Comparison of ENCODE assay signal across 8 cellular contexts in genomic region chr1:42035830-42036604, GRCh38.
A peak's percentile ranks its signal among the peaks of the same experiment; 100 is the strongest.
DNase-seq lines count a peak whose midpoint lies in the region; ATAC-seq, FAIRE-seq and TF ChIP-seq lines count a peak whose summit lies in the region.

No MANE protein-coding gene starts in this region.

- in situ Hi-C loops in transverse colon (cut with MboI; ENCODE audit: low pct_ligation_motif_present in 1 of 4, low pct_unique_long_range_greater_than_20kb in 1 of 4, low sequenced_read_pairs in 3 of 4), result no loop called here

- H4K8ac ChIP-seq in trophoblast cell (ENCODE audit: low read depth, low read length), result peak overlapping the region; percentile 88

- no peaks in the 10 kb centered on the region for H3K9me2 ChIP-seq in SU-DHL-6 (replicated peaks; ENCODE audit: insufficient read depth, low read length)

- H2BK5ac ChIP-seq in trophoblast cell (ENCODE audit: low read depth, low read length, poor library complexity), result no peak overlapping the region

- peak; percentile 95 for ATAC-seq in HG02763 (IDR thresholded peaks at IDR 0.05; ENCODE audit: unreplicated experiment)
- peak; percentile 88 for ATAC-seq in activated naive CD8-positive, alpha-beta T cell treated with anti-CD3 and anti-CD28 coated beads, Interleukin-2, amount 50 U/mL, for 24 hours
- ATAC-seq in heart left ventricle, result peak; percentile 97 to 99 (median 98)

- H3K23ac ChIP-seq in trophoblast cell (ENCODE audit: low read length), result no peak overlapping the region

- peak; percentile 22; the same call in 1 of the 2 replicates for TF ChIP-seq POLR2A in GM12892 (IDR thresholded peaks at IDR 0.05; ENCODE audit: low read depth, low read length)
- peak in 1 of 2 donors; percentile 37 for TF ChIP-seq POLR2A in heart left ventricle (IDR thresholded peaks at IDR 0.05)
- peak; percentile 30 for TF ChIP-seq POLR2A in transverse colon (IDR thresholded peaks at IDR 0.05)

- H3K4me2 ChIP-seq in SU-DHL-6 (ENCODE audit: low read depth, low read length, poor library complexity, severe bottlenecking), result peak overlapping the region; percentile 69
- H3K4me2 ChIP-seq in trophoblast cell (ENCODE audit: low read length), result peak overlapping the region; percentile 98

- peak overlapping the region; percentile 80 for H3K4me3 ChIP-seq in SU-DHL-6 (ENCODE audit: insufficient read depth, low read length, poor library complexity, severe bottlenecking)
- peak overlapping the region; percentile 11 to 100 (median 90) for H3K4me3 ChIP-seq in heart left ventricle
- H3K4me3 ChIP-seq in trophoblast cell (ENCODE audit: low read depth, low read length), result peak overlapping the region; percentile 80
- peak overlapping the region; percentile 38 to 92 (median 78) for H3K4me3 ChIP-seq in transverse colon

- FAIRE-seq in GM12892 (lab: Jason Lieb, UNC), result peak; percentile 93

- H3K4me3 Mint-ChIP-seq in activated naive CD8-positive, alpha-beta T cell treated with anti-CD3 and anti-CD28 coated beads, Interleukin-2, amount 50 U/mL, for 24 hours, result peak overlapping the region; percentile 81

- H4K12ac ChIP-seq in trophoblast cell (ENCODE audit: low read depth, low read length), result no peak overlapping the region

- H2AK5ac ChIP-seq in trophoblast cell (ENCODE audit: low read length), result no peak overlapping the region

- H3K9me3 ChIP-seq in SU-DHL-6 (ENCODE audit: insufficient read depth, low read length), result no peaks in the 10 kb centered on the region
- H3K9me3 ChIP-seq in heart left ventricle, result no peaks in the 10 kb centered on the region
- peaks cover 3% of the 10 kb centered on the region for H3K9me3 ChIP-seq in trophoblast cell (ENCODE audit: insufficient read depth, low read depth, low read length)
- H3K9me3 ChIP-seq in transverse colon, result no peaks in the 10 kb centered on the region

- H3K27ac ChIP-seq in SU-DHL-6 (ENCODE audit: low read depth, low read length) (no peak overlapping the region; the same call in 1 of the 2 replicates), heart left ventricle (peak overlapping the region; percentile 50 to 88 (median 78)), trophoblast cell (ENCODE audit: low read depth, low read length) (no peak overlapping the region), transverse colon (peak overlapping the region; percentile 77 to 88 (median 79))

- peak overlapping the region; percentile 64 for H3K9ac ChIP-seq in SU-DHL-6 (ENCODE audit: low read length)
- H3K9ac ChIP-seq in trophoblast cell (ENCODE audit: low read length), result peak overlapping the region; percentile 60

- no peaks in the 10 kb centered on the region for H4K20me1 ChIP-seq in SU-DHL-6 (ENCODE audit: low read depth, low read length)

- no peak overlapping the region for H3K18ac ChIP-seq in trophoblast cell (ENCODE audit: low read length)

- H3K4ac ChIP-seq in trophoblast cell (ENCODE audit: low read depth, low read length), result no peak overlapping the region

- H3K79me1 ChIP-seq in trophoblast cell (ENCODE audit: low read length), result peaks cover 2% of the 10 kb centered on the region

- H3K36me3 Mint-ChIP-seq in activated naive CD8-positive, alpha-beta T cell treated with anti-CD3 and anti-CD28 coated beads, Interleukin-2, amount 50 U/mL, for 24 hours (ENCODE audit: low read depth), result no peaks in the 10 kb centered on the region

- H3K27ac Mint-ChIP-seq in activated naive CD8-positive, alpha-beta T cell treated with anti-CD3 and anti-CD28 coated beads, Interleukin-2, amount 50 U/mL, for 24 hours, result no peak overlapping the region

- peaks cover 0 to 20% (median 9%) of the 10 kb centered on the region in 12 donors for H3K4me1 ChIP-seq in heart left ventricle
- H3K4me1 ChIP-seq in trophoblast cell (ENCODE audit: control insufficient read depth in 1 of 2, insufficient read depth in 2 of 2, low read length in 2 of 2), result peaks cover 3 to 8% of the 10 kb centered on the region in 2 experiments
- H3K4me1 ChIP-seq in transverse colon, result peaks cover 7 to 14% (median 11%) of the 10 kb centered on the region in 4 donors

- no peak overlapping the region for H4K91ac ChIP-seq in trophoblast cell (ENCODE audit: low read depth, low read length)

- TF ChIP-seq CTCF in SU-DHL-6 (IDR thresholded peaks at IDR 0.05; ENCODE audit: insufficient read depth, low read length, poor library complexity, severe bottlenecking) (no peak), heart left ventricle (IDR thresholded peaks at IDR 0.05) (peak in 1 of 12 donors; percentile 1), transverse colon (IDR thresholded peaks at IDR 0.05) (no peak)

- no peaks in the 10 kb centered on the region for H3K36me3 ChIP-seq in SU-DHL-6 (ENCODE audit: low read length)
- no peaks in the 10 kb centered on the region for H3K36me3 ChIP-seq in heart left ventricle
- H3K36me3 ChIP-seq in trophoblast cell (ENCODE audit: control insufficient read depth in 1 of 2, insufficient read depth in 2 of 2, low read length in 2 of 2), result no peaks in the 10 kb centered on the region
- H3K36me3 ChIP-seq in transverse colon, result no peaks in the 10 kb centered on the region

- H3F3A ChIP-seq in SU-DHL-6 (ENCODE audit: insufficient read depth), result no peaks in the 10 kb centered on the region

- no peak overlapping the region for H2BK120ac ChIP-seq in trophoblast cell (ENCODE audit: insufficient read depth, low read length, poor library complexity)

- TF ChIP-seq EP300 in transverse colon (IDR thresholded peaks at IDR 0.05; ENCODE audit: low read depth), result no peak

- no peak overlapping the region for H3K14ac ChIP-seq in trophoblast cell (ENCODE audit: low read length)

- H3K79me2 ChIP-seq in SU-DHL-6 (ENCODE audit: insufficient read depth, low read length) (no peaks in the 10 kb centered on the region), trophoblast cell (ENCODE audit: control insufficient read depth, insufficient read depth, low read length, poor library complexity) (peaks cover 2% of the 10 kb centered on the region)

- no peaks in the 10 kb centered on the region for H3K27me3 Mint-ChIP-seq in activated naive CD8-positive, alpha-beta T cell treated with anti-CD3 and anti-CD28 coated beads, Interleukin-2, amount 50 U/mL, for 24 hours

- H3K27me3 ChIP-seq in SU-DHL-6 (ENCODE audit: low read length) (no peaks in the 10 kb centered on the region), heart left ventricle (no peaks in the 10 kb centered on the region), trophoblast cell (ENCODE audit: insufficient read depth, low read length) (no peaks in the 10 kb centered on the region), transverse colon (no peaks in the 10 kb centered on the region)

- no peak overlapping the region for H2BK12ac ChIP-seq in trophoblast cell (ENCODE audit: low read length)

- H2AFZ ChIP-seq in SU-DHL-6 (ENCODE audit: low read depth, low read length, severe bottlenecking), result peak overlapping the region; percentile 75
- H2AFZ ChIP-seq in trophoblast cell (ENCODE audit: insufficient read depth, low read length, poor library complexity), result peak overlapping the region; percentile 89

- WGBS in heart left ventricle, 4 donors, result 1 to 8% (median 2%) methylated on average over 11 to 60 of the region's 60 CpGs
- no CpG with 5 or more reads among the region's 60 CpGs for WGBS in trophoblast cell (ENCODE audit: extremely low coverage, insufficient coverage, insufficient read length)
- 2% methylated on average over 49 of the region's 60 CpGs; no CpG with 5 or more reads in 1 of the 2 donors for WGBS in transverse colon (ENCODE audit: low coverage in 1 of 2), 2 donors

- no peaks in the 10 kb centered on the region for H3K9me3 Mint-ChIP-seq in activated naive CD8-positive, alpha-beta T cell treated with anti-CD3 and anti-CD28 coated beads, Interleukin-2, amount 50 U/mL, for 24 hours

- peak; percentile 91 for DNase-seq in GM12892 (ENCODE audit: insufficient read length)
- peak; percentile 88 for DNase-seq in NCI-H1105 treated with DMSO at 0.1 percent for 48 hours (lab: John Stamatoyannopoulos, UW)
- peak; percentile 99 for DNase-seq in activated naive CD8-positive, alpha-beta T cell treated with anti-CD3 and anti-CD28 coated beads, Interleukin-2, amount 50 U/mL, for 24 hours
- DNase-seq in heart left ventricle, result peak; percentile 97 to 99 (median 98)
- DNase-seq in trophoblast cell, result peak; percentile 91 to 96
- DNase-seq in transverse colon, result peak; percentile 98

- intact Hi-C loops in heart left ventricle (cut with DNase I), result loop anchor here (2.0 to 10.0 kb wide), 9 partner anchors 109 to 464 kb away; partner anchors contain the start of gene HIVEP3 (in 2 of the 10)
- intact Hi-C loops in transverse colon (cut with DNase I; ENCODE audit: low total_unique reads), result no loop called here

- H3K4me1 Mint-ChIP-seq in activated naive CD8-positive, alpha-beta T cell treated with anti-CD3 and anti-CD28 coated beads, Interleukin-2, amount 50 U/mL, for 24 hours, result peaks cover 37% of the 10 kb centered on the region

Comparison
In these comparisons a context has a peak if more than half of its experiments do, and no peak if none do; other contexts are left out.
1. H3K27ac ChIP-seq: peak in heart left ventricle (12 of 12) and transverse colon (4 of 4); none in SU-DHL-6 (single experiment) and trophoblast cell (single experiment).
2. Peak in every context shown above with its lines, with median percentiles within 50 percentile points of each other: DNase-seq, ATAC-seq and H3K4me3 ChIP-seq.